Comparison of ENCODE assay signal across 14 cellular contexts in genomic region chr3:27630892-27631291, GRCh38.
DNase-seq lines count a peak whose midpoint lies in the region; ATAC-seq and TF ChIP-seq lines count a peak whose summit lies in the region.
"Had no signal": no experiment of that assay in that cellular context is flagged by ENCODE, and none has a peak within 500 bp of the region (broad histone marks: within the 10 kb centered on the region; RNA-seq: fewer than 3 reads in every experiment).

No MANE protein-coding gene starts in this region.

- ATAC-seq in GM18502 (IDR thresholded peaks at IDR 0.05; ENCODE audit: poor library complexity, unreplicated experiment) = peak; percentile 55
- peak; percentile 62 for ATAC-seq in HG03565 (IDR thresholded peaks at IDR 0.05; ENCODE audit: unreplicated experiment)
- ATAC-seq in central memory CD8-positive, alpha-beta T cell (replicated peaks; ENCODE audit: extremely low read depth, poor library complexity, severe bottlenecking) = no peak
- ATAC-seq: activated CD8-positive, alpha-beta T cell treated with anti-CD3 and anti-CD28 coated beads for 36 hours; left lobe of liver had no signal

- TF ChIP-seq CTCF in coronary artery (IDR thresholded peaks at IDR 0.05) (no peak), adrenal gland (IDR thresholded peaks at IDR 0.05) (no peak), dorsolateral prefrontal cortex (IDR thresholded peaks at IDR 0.05 in 54 of 56, conservative IDR thresholded peaks at IDR 0.05 in 2 of 56; ENCODE audit: low read depth in 1 of 56, partially characterized antibody in 56 of 56) (no peak)

- WGBS in adrenal gland, 4 donors = 79 to 85% (median 81%) methylated on average over 4 of the region's 4 CpGs

- H3K4me3 Mint-ChIP-seq in central memory CD8-positive, alpha-beta T cell = no peak overlapping the region
- H3K4me3 Mint-ChIP-seq: activated CD8-positive, alpha-beta T cell treated with anti-CD3 and anti-CD28 coated beads for 36 hours had no signal

- H3K4me1 Mint-ChIP-seq in central memory CD8-positive, alpha-beta T cell = peaks cover 43% of the 10 kb centered on the region

- H3K9me3 Mint-ChIP-seq in central memory CD8-positive, alpha-beta T cell = no peaks in the 10 kb centered on the region
- H3K9me3 Mint-ChIP-seq: activated CD8-positive, alpha-beta T cell treated with anti-CD3 and anti-CD28 coated beads for 36 hours had no signal

- H3K36me3 Mint-ChIP-seq in central memory CD8-positive, alpha-beta T cell (ENCODE audit: insufficient read depth) = peaks cover 8% of the 10 kb centered on the region

- intact Hi-C loops in adrenal gland (cut with DNase I) (no loop called here), dorsolateral prefrontal cortex (cut with DNase I) (no loop called here)

- peak overlapping the region; percentile 52 for H3K27ac Mint-ChIP-seq in central memory CD8-positive, alpha-beta T cell (ENCODE audit: low read depth)

- H3K27ac ChIP-seq in coronary artery (no peak overlapping the region), adrenal gland (no peak overlapping the region), dorsolateral prefrontal cortex (no peak overlapping the region)
- H3K27ac ChIP-seq: brain microvascular endothelial cell, C4-2B, SJSA1 had no signal

- H3K27me3 Mint-ChIP-seq in central memory CD8-positive, alpha-beta T cell = no peaks in the 10 kb centered on the region
- H3K27me3 Mint-ChIP-seq: activated CD8-positive, alpha-beta T cell treated with anti-CD3 and anti-CD28 coated beads for 36 hours had no signal

- no peak for TF ChIP-seq POLR2A in adrenal gland (IDR thresholded peaks at IDR 0.05)

- H3K36me3 ChIP-seq in adrenal gland (replicated peaks in 1 of 2) = no peaks in the 10 kb centered on the region
- H3K36me3 ChIP-seq: brain microvascular endothelial cell, SJSA1 had no signal

- H3K4me1 ChIP-seq in adrenal gland (replicated peaks in 1 of 2) = peaks cover 0 to 12% of the 10 kb centered on the region in 2 donors

- peak; percentile 49 for DNase-seq in A172 (ENCODE audit: low spot score)
- DNase-seq in central memory CD8-positive, alpha-beta T cell (ENCODE audit: low spot score in 2 of 2) = no peak
- no peak for DNase-seq in coronary artery (ENCODE audit: low spot score)
- no peak for DNase-seq in adrenal gland
- no peak for DNase-seq in activated CD4-positive, CD25-positive, alpha-beta regulatory T cell (lab: John Stamatoyannopoulos, UW)
- DNase-seq in dorsolateral prefrontal cortex = no peak
- DNase-seq: activated CD8-positive, alpha-beta T cell treated with anti-CD3 and anti-CD28 coated beads for 36 hours; brain microvascular endothelial cell; stimulated activated naive CD4-positive, alpha-beta T cell had no signal

- H3K4me3 ChIP-seq in coronary artery (no peak overlapping the region), adrenal gland (no peak overlapping the region), dorsolateral prefrontal cortex (no peak overlapping the region)
- H3K4me3 ChIP-seq: SJSA1 had no signal

- H3K9me3 ChIP-seq in adrenal gland (replicated peaks in 1 of 3) = no peaks in the 10 kb centered on the region
- H3K9me3 ChIP-seq: SJSA1 had no signal

- no peaks in the 10 kb centered on the region for H3K27me3 ChIP-seq in adrenal gland
- no peaks in the 10 kb centered on the region for H3K27me3 ChIP-seq in dorsolateral prefrontal cortex
- H3K27me3 ChIP-seq: brain microvascular endothelial cell, SJSA1 had no signal
